8 cellular contexts compared by ENCODE assay signal in genomic region chr13:72726185-72726584, GRCh38. TPM values are rescaled to one million over a fixed set of nuclear protein-coding genes. Genes with fewer than 3 reads are reported as not detected.
A peak's percentile ranks its signal among the peaks of the same experiment; 100 is the strongest.
DNase-seq lines count a peak whose midpoint lies in the region; ATAC-seq and TF ChIP-seq lines count a peak whose summit lies in the region.
"Not testable (repeated sequence)": the region's sequence is repeated elsewhere in the genome, so short reads cannot be mapped to it uniquely, and the experiment has no call there.

No MANE protein-coding gene starts in this region.

- H2AFZ ChIP-seq in IMR-90 (replicated peaks; ENCODE audit: low read length, poor library complexity), result not testable (repeated sequence)

- in situ Hi-C loops in IMR-90 (cut with MboI; ENCODE audit: low sequenced_read_pairs), result not testable (repeated sequence)

- H2BK120ac ChIP-seq in IMR-90 (ENCODE audit: low read depth, low read length), result not testable (repeated sequence)

- H3K4me1 ChIP-seq in CD8-positive, alpha-beta memory T cell (ENCODE audit: insufficient read depth, low read length), result peaks cover 24% of the 10 kb centered on the region
- not testable (repeated sequence) for H3K4me1 ChIP-seq in IMR-90 (ENCODE audit: control insufficient read depth, insufficient read depth, low read length); iPS-18a (ENCODE audit: control insufficient read depth, low read depth, low read length)
- peaks cover 11% of the 10 kb centered on the region for H3K4me1 ChIP-seq in SJSA1 (replicated peaks)

- not testable (repeated sequence) for DNase-seq in CD8-positive, alpha-beta memory T cell; IMR-90; SJSA1 (ENCODE audit: low read depth in 1 of 2, low spot score in 2 of 2); activated T-helper 2 cell treated with anti-CD3 and anti-CD28 coated beads, Interferon-gamma antibody, Interleukin-2, Interleukin-4, amounts not matched to agents 10 μg/mL and 5 μg/mL and 100 μg/mL, durations not matched to agents 14 hours and 24 hours and 36 hours (ENCODE audit: low spot score); effector memory CD8-positive, alpha-beta T cell; neural crest cell (ENCODE audit: low read depth, low spot score); type B pancreatic cell (ENCODE audit: extremely low spot score, unreplicated experiment)

- not testable (repeated sequence) for H3K9me3 ChIP-seq in CD8-positive, alpha-beta memory T cell (ENCODE audit: low read length); IMR-90 (ENCODE audit: control insufficient read depth, insufficient read depth, low read length); SJSA1 (replicated peaks); iPS-18a (ENCODE audit: control insufficient read depth, low read depth, low read length)

- intact Hi-C loops in IMR-90 (cut with micrococcal nuclease), result not testable (repeated sequence)
- intact Hi-C loops in activated T-helper 2 cell treated with anti-CD3 and anti-CD28 coated beads, Interferon-gamma antibody, Interleukin-2, Interleukin-4, amounts not matched to agents 10 μg/mL and 5 μg/mL and 100 μg/mL, durations not matched to agents 14 hours and 24 hours and 36 hours (cut with micrococcal nuclease), result loop anchor here (5.0 kb wide), 1 partner anchor 331 kb away; the partner anchor contains the start of gene KLF5

- not testable (repeated sequence) for TF ChIP-seq POLR2A in IMR-90 (IDR thresholded peaks at IDR 0.05; ENCODE audit: low read depth, low read length)

- BruUV-seq in IMR-90 (replicated peaks; lab: Mats Ljungman, UMichigan), result not testable (repeated sequence)

- not testable (repeated sequence) for H2BK15ac ChIP-seq in IMR-90 (ENCODE audit: low read depth, low read length)

- dilution Hi-C loops in IMR-90 (cut with HindIII; ENCODE audit: low sequenced_read_pairs, unreplicated experiment), result not testable (repeated sequence)

- not testable (repeated sequence) for H3K4ac ChIP-seq in IMR-90 (ENCODE audit: low read depth, low read length)

- not testable (repeated sequence) for H4K5ac ChIP-seq in IMR-90 (ENCODE audit: low read depth, low read length)

- H3K9ac ChIP-seq in IMR-90 (ENCODE audit: low read depth, low read length); iPS-18a (ENCODE audit: low read length): not testable (repeated sequence)

- peaks cover 0 to 40% (median 10%) of the 10 kb centered on the region in 3 donors for H3K36me3 Mint-ChIP-seq in CD8-positive, alpha-beta memory T cell
- peaks cover 58% of the 10 kb centered on the region for H3K36me3 Mint-ChIP-seq in activated T-helper 2 cell treated with anti-CD3 and anti-CD28 coated beads, Interferon-gamma antibody, Interleukin-2, Interleukin-4, amounts not matched to agents 10 μg/mL and 5 μg/mL and 100 μg/mL, durations not matched to agents 14 hours and 24 hours and 36 hours (ENCODE audit: low read depth)
- peaks cover 16% of the 10 kb centered on the region for H3K36me3 Mint-ChIP-seq in effector memory CD8-positive, alpha-beta T cell (ENCODE audit: insufficient read depth)
- peaks cover 18% of the 10 kb centered on the region for H3K36me3 Mint-ChIP-seq in neural crest cell (ENCODE audit: low read depth)
- H3K36me3 Mint-ChIP-seq in type B pancreatic cell, result peaks cover 41% of the 10 kb centered on the region

- H3K9me1 ChIP-seq in IMR-90 (ENCODE audit: insufficient read depth, low read length), result not testable (repeated sequence)

- 100% methylated on average over 1 of the region's 15 CpGs; no CpG with 5 or more reads in 1 of the 2 experiments for WGBS in IMR-90 (ENCODE audit: extremely low coverage in 2 of 2, insufficient read length in 1 of 2), 2 experiments

- POLR2A ChIA-PET in CD8-positive, alpha-beta memory T cell (lab: Charles Lee); IMR-90 (lab: Charles Lee; ENCODE audit: unreplicated experiment): not testable (repeated sequence)

- not testable (repeated sequence) for H3K27me3 Mint-ChIP-seq in CD8-positive, alpha-beta memory T cell; activated T-helper 2 cell treated with anti-CD3 and anti-CD28 coated beads, Interferon-gamma antibody, Interleukin-2, Interleukin-4, amounts not matched to agents 10 μg/mL and 5 μg/mL and 100 μg/mL, durations not matched to agents 14 hours and 24 hours and 36 hours (ENCODE audit: low read depth); effector memory CD8-positive, alpha-beta T cell; neural crest cell (ENCODE audit: low read depth); type B pancreatic cell

- peak overlapping the region in 5 of 8 donors; percentile 20 to 92 (median 66) for H3K27ac Mint-ChIP-seq in CD8-positive, alpha-beta memory T cell
- peak overlapping the region; percentile 31 for H3K27ac Mint-ChIP-seq in activated T-helper 2 cell treated with anti-CD3 and anti-CD28 coated beads, Interferon-gamma antibody, Interleukin-2, Interleukin-4, amounts not matched to agents 10 μg/mL and 5 μg/mL and 100 μg/mL, durations not matched to agents 14 hours and 24 hours and 36 hours
- H3K27ac Mint-ChIP-seq in effector memory CD8-positive, alpha-beta T cell, result peak overlapping the region; percentile 91 to 92
- not testable (repeated sequence) for H3K27ac Mint-ChIP-seq in neural crest cell (ENCODE audit: unreplicated experiment)
- peak overlapping the region; percentile 87 for H3K27ac Mint-ChIP-seq in type B pancreatic cell

- H3K4me1 Mint-ChIP-seq in CD8-positive, alpha-beta memory T cell, result peaks cover 52 to 85% (median 73%) of the 10 kb centered on the region in 3 donors
- H3K4me1 Mint-ChIP-seq in activated T-helper 2 cell treated with anti-CD3 and anti-CD28 coated beads, Interferon-gamma antibody, Interleukin-2, Interleukin-4, amounts not matched to agents 10 μg/mL and 5 μg/mL and 100 μg/mL, durations not matched to agents 14 hours and 24 hours and 36 hours (ENCODE audit: low read depth), result peaks cover 53% of the 10 kb centered on the region
- H3K4me1 Mint-ChIP-seq in effector memory CD8-positive, alpha-beta T cell (ENCODE audit: low read depth in 2 of 2), result peaks cover 32 to 61% of the 10 kb centered on the region in 2 donors
- H3K4me1 Mint-ChIP-seq in neural crest cell (peaks cover 42% of the 10 kb centered on the region), type B pancreatic cell (ENCODE audit: unreplicated experiment) (peaks cover 16% of the 10 kb centered on the region)

- H2AK9ac ChIP-seq in IMR-90 (replicated peaks; ENCODE audit: low read depth, low read length, poor library complexity), result not testable (repeated sequence)

- H4K8ac ChIP-seq in IMR-90 (ENCODE audit: low read depth in 2 of 2, low read length in 2 of 2), result not testable (repeated sequence)

- H3K4me2 ChIP-seq in IMR-90 (ENCODE audit: low read depth, low read length), result peak overlapping the region; percentile 99

- H3K18ac ChIP-seq in IMR-90 (ENCODE audit: low read depth, low read length), result not testable (repeated sequence)

- not testable (repeated sequence) for TF ChIP-seq CTCF in IMR-90 (conservative IDR thresholded peaks at IDR 0.05; ENCODE audit: low read depth, low read length); neural crest cell (conservative IDR thresholded peaks at IDR 0.05); type B pancreatic cell (conservative IDR thresholded peaks at IDR 0.05)

- H3K79me1 ChIP-seq in IMR-90 (ENCODE audit: low read depth in 1 of 2, low read length in 2 of 2), result peaks cover 21 to 38% of the 10 kb centered on the region in 2 experiments

- not testable (repeated sequence) for TF ChIP-seq RAD21 in IMR-90 (IDR thresholded peaks at IDR 0.05; ENCODE audit: low read length)

- ATAC-seq in IMR-90 (ENCODE audit: low read depth); effector memory CD8-positive, alpha-beta T cell (replicated peaks): not testable (repeated sequence)

- H2BK5ac ChIP-seq in IMR-90 (ENCODE audit: low read depth, low read length, poor library complexity, severe bottlenecking), result not testable (repeated sequence)

- not testable (repeated sequence) for H3K23ac ChIP-seq in IMR-90 (ENCODE audit: low read depth, low read length)

- H3K36me3 ChIP-seq in CD8-positive, alpha-beta memory T cell (ENCODE audit: insufficient read depth, low read length); IMR-90 (ENCODE audit: control insufficient read depth, insufficient read depth, low read length); iPS-18a (ENCODE audit: control insufficient read depth, low read depth, low read length): not testable (repeated sequence)
- peaks cover 46% of the 10 kb centered on the region for H3K36me3 ChIP-seq in SJSA1

- not testable (repeated sequence) for H3K14ac ChIP-seq in IMR-90 (replicated peaks; ENCODE audit: low read depth, low read length)

- H3K27me3 ChIP-seq in CD8-positive, alpha-beta memory T cell (ENCODE audit: insufficient read depth, low read length, poor library complexity, severe bottlenecking); IMR-90 (ENCODE audit: control insufficient read depth, insufficient read depth, low read length); SJSA1 (replicated peaks); iPS-18a (ENCODE audit: control insufficient read depth, insufficient read depth, low read length): not testable (repeated sequence)

- not testable (repeated sequence) for H4K91ac ChIP-seq in IMR-90 (ENCODE audit: insufficient read depth, low read depth, low read length)

- H3K9me3 Mint-ChIP-seq in CD8-positive, alpha-beta memory T cell; activated T-helper 2 cell treated with anti-CD3 and anti-CD28 coated beads, Interferon-gamma antibody, Interleukin-2, Interleukin-4, amounts not matched to agents 10 μg/mL and 5 μg/mL and 100 μg/mL, durations not matched to agents 14 hours and 24 hours and 36 hours; effector memory CD8-positive, alpha-beta T cell; neural crest cell; type B pancreatic cell: not testable (repeated sequence)

- H2BK20ac ChIP-seq in IMR-90 (ENCODE audit: low read depth, low read length), result not testable (repeated sequence)

- H2AK5ac ChIP-seq in IMR-90 (ENCODE audit: low read depth, low read length), result not testable (repeated sequence)

- peak overlapping the region; percentile 91 to 97 (median 94) for H3K4me3 Mint-ChIP-seq in CD8-positive, alpha-beta memory T cell
- H3K4me3 Mint-ChIP-seq in activated T-helper 2 cell treated with anti-CD3 and anti-CD28 coated beads, Interferon-gamma antibody, Interleukin-2, Interleukin-4, amounts not matched to agents 10 μg/mL and 5 μg/mL and 100 μg/mL, durations not matched to agents 14 hours and 24 hours and 36 hours (ENCODE audit: low read depth), result peak overlapping the region; percentile 95
- peak overlapping the region; percentile 89 to 93 for H3K4me3 Mint-ChIP-seq in effector memory CD8-positive, alpha-beta T cell
- peak overlapping the region; percentile 97 for H3K4me3 Mint-ChIP-seq in neural crest cell
- H3K4me3 Mint-ChIP-seq in type B pancreatic cell, result peak overlapping the region; percentile 98

- H3K56ac ChIP-seq in IMR-90 (ENCODE audit: extremely low read depth, insufficient read depth, low read length), result not testable (repeated sequence)

- H3K4me3 ChIP-seq in CD8-positive, alpha-beta memory T cell (ENCODE audit: low read length), result peak overlapping the region; percentile 80
- H3K4me3 ChIP-seq in IMR-90 (ENCODE audit: insufficient read depth, low read depth, low read length), result not testable (repeated sequence)
- H3K4me3 ChIP-seq in SJSA1 (peak overlapping the region; percentile 83), iPS-18a (ENCODE audit: low read length) (peak overlapping the region; percentile 83)

- peak overlapping the region; percentile 80 for H3K27ac ChIP-seq in CD8-positive, alpha-beta memory T cell (ENCODE audit: low read depth, low read length)
- H3K27ac ChIP-seq in IMR-90 (ENCODE audit: insufficient read depth, low read length); SJSA1; iPS-18a (ENCODE audit: low read length): not testable (repeated sequence)

- not testable (repeated sequence) for H4K20me1 ChIP-seq in IMR-90 (ENCODE audit: insufficient read depth, low read length)

- CTCF ChIA-PET in CD8-positive, alpha-beta memory T cell (lab: Charles Lee); IMR-90 (lab: Yijun Ruan, JAX): not testable (repeated sequence)

RNA-seq across cellular contexts. Expression of gene MZT1, which starts 1.2 kb away (rescaled TPM):
- total RNA-seq in CD8-positive, alpha-beta memory T cell, result 10 to 100 TPM; 26.3 to 30.6 TPM
- polyA plus RNA-seq in CD8-positive, alpha-beta memory T cell, result 7.8 TPM
- total RNA-seq in IMR-90 (2012; rRNA removed) (3.6 and 14.7 TPM in 2 replicates), neural crest cell (18.4 and 19.0 TPM in 2 replicates), type B pancreatic cell (ENCODE audit: low replicate concordance) (6.5 and 10.9 TPM in 2 replicates)
- 3.8 and 5.3 TPM in 2 replicates for polyA plus RNA-seq in IMR-90 (2012; rRNA removed)
- 0.79 and 0.82 TPM in 2 replicates for polyA plus RNA-seq in IMR-90 (2012; cell fraction: cytosol; rRNA removed)
- polyA plus RNA-seq in IMR-90 (2012; cell fraction: nucleus; rRNA removed; ENCODE audit: low replicate concordance), result 0.14 and 0.95 TPM in 2 replicates
- total RNA-seq in SJSA1 (2014; rRNA removed; shearing (Covaris generic)), result 53.0 and 76.5 TPM in 2 replicates
- 20.9 and 21.1 TPM in 2 replicates for total RNA-seq in activated T-helper 2 cell treated with anti-CD3 and anti-CD28 coated beads, Interferon-gamma antibody, Interleukin-2, Interleukin-4, amounts not matched to agents 10 μg/mL and 5 μg/mL and 100 μg/mL, durations not matched to agents 14 hours and 24 hours and 36 hours

RNA-seq across cellular contexts. Expression of gene BORA, which starts 1.5 kb away (rescaled TPM):
- 10 to 100 TPM; 10.7 to 12.1 TPM for total RNA-seq in CD8-positive, alpha-beta memory T cell
- 7.8 TPM for polyA plus RNA-seq in CD8-positive, alpha-beta memory T cell
- total RNA-seq in IMR-90 (2012; rRNA removed) (12.2 and 13.1 TPM in 2 replicates), neural crest cell (17.6 and 18.5 TPM in 2 replicates), type B pancreatic cell (ENCODE audit: low replicate concordance) (10.7 and 14.6 TPM in 2 replicates)
- polyA plus RNA-seq in IMR-90 (2012; rRNA removed), result 2.4 and 4.0 TPM in 2 replicates
- polyA plus RNA-seq in IMR-90 (2012; cell fraction: cytosol; rRNA removed), result 0.36 and 0.47 TPM in 2 replicates
- 0.35 and 2.3 TPM in 2 replicates for polyA plus RNA-seq in IMR-90 (2012; cell fraction: nucleus; rRNA removed; ENCODE audit: low replicate concordance)
- total RNA-seq in SJSA1 (2014; rRNA removed; shearing (Covaris generic)), result 12.8 and 16.1 TPM in 2 replicates
- 18.3 and 18.4 TPM in 2 replicates for total RNA-seq in activated T-helper 2 cell treated with anti-CD3 and anti-CD28 coated beads, Interferon-gamma antibody, Interleukin-2, Interleukin-4, amounts not matched to agents 10 μg/mL and 5 μg/mL and 100 μg/mL, durations not matched to agents 14 hours and 24 hours and 36 hours

RNA-seq across cellular contexts. Expression of gene DIS3, which starts 55.5 kb away (rescaled TPM):
- total RNA-seq in CD8-positive, alpha-beta memory T cell, result 10 to 100 TPM; 57.0 to 58.1 TPM
- 14.3 TPM for polyA plus RNA-seq in CD8-positive, alpha-beta memory T cell
- total RNA-seq in IMR-90 (2012; rRNA removed) (33.3 and 60.3 TPM in 2 replicates), neural crest cell (31.1 and 32.0 TPM in 2 replicates), type B pancreatic cell (ENCODE audit: low replicate concordance) (41.7 and 69.7 TPM in 2 replicates)
- polyA plus RNA-seq in IMR-90 (2012; rRNA removed), result 17.0 and 19.3 TPM in 2 replicates
- polyA plus RNA-seq in IMR-90 (2012; cell fraction: cytosol; rRNA removed), result 4.0 and 7.1 TPM in 2 replicates
- polyA plus RNA-seq in IMR-90 (2012; cell fraction: nucleus; rRNA removed; ENCODE audit: low replicate concordance), result 10.7 and 16.2 TPM in 2 replicates
- total RNA-seq in SJSA1 (2014; rRNA removed; shearing (Covaris generic)), result 25.6 and 37.0 TPM in 2 replicates
- total RNA-seq in activated T-helper 2 cell treated with anti-CD3 and anti-CD28 coated beads, Interferon-gamma antibody, Interleukin-2, Interleukin-4, amounts not matched to agents 10 μg/mL and 5 μg/mL and 100 μg/mL, durations not matched to agents 14 hours and 24 hours and 36 hours, result 45.0 and 48.6 TPM in 2 replicates

RNA-seq across cellular contexts. Expression of gene PIBF1, which starts 55.7 kb away (rescaled TPM):
- total RNA-seq in CD8-positive, alpha-beta memory T cell, result 10 to 100 TPM; 20.2 to 21.7 TPM
- polyA plus RNA-seq in CD8-positive, alpha-beta memory T cell, result 17.7 TPM
- total RNA-seq in IMR-90 (2012; rRNA removed) (13.3 and 26.9 TPM in 2 replicates), neural crest cell (21.5 and 24.7 TPM in 2 replicates), type B pancreatic cell (ENCODE audit: low replicate concordance) (28.4 and 32.5 TPM in 2 replicates)
- polyA plus RNA-seq in IMR-90 (2012; rRNA removed), result 5.1 TPM in 2 replicates
- polyA plus RNA-seq in IMR-90 (2012; cell fraction: cytosol; rRNA removed), result 0.30 and 0.41 TPM in 2 replicates
- 0.48 and 2.3 TPM in 2 replicates for polyA plus RNA-seq in IMR-90 (2012; cell fraction: nucleus; rRNA removed; ENCODE audit: low replicate concordance)
- total RNA-seq in SJSA1 (2014; rRNA removed; shearing (Covaris generic)), result 14.4 and 15.3 TPM in 2 replicates
- 19.6 and 22.1 TPM in 2 replicates for total RNA-seq in activated T-helper 2 cell treated with anti-CD3 and anti-CD28 coated beads, Interferon-gamma antibody, Interleukin-2, Interleukin-4, amounts not matched to agents 10 μg/mL and 5 μg/mL and 100 μg/mL, durations not matched to agents 14 hours and 24 hours and 36 hours
